In genomic region chr12:70581199-70581598, GRCh38 we compare ENCODE assay signal across 31 cellular contexts. TPM values are rescaled to one million over a fixed set of nuclear protein-coding genes. Genes with fewer than 3 reads are reported as not detected.
DNase-seq lines count a peak whose midpoint lies in the region; ATAC-seq and TF ChIP-seq lines count a peak whose summit lies in the region.
"Had no signal": no experiment of that assay in that cellular context is flagged by ENCODE, and none has a peak within 500 bp of the region (broad histone marks: within the 10 kb centered on the region; RNA-seq: fewer than 3 reads in every experiment).

No MANE protein-coding gene starts in this region.

- ATAC-seq in GM18505 (IDR thresholded peaks at IDR 0.05; ENCODE audit: unreplicated experiment): peak; percentile 57
- peak; percentile 84 for ATAC-seq in GM21576 (IDR thresholded peaks at IDR 0.05; ENCODE audit: unreplicated experiment)
- peak; percentile 43 for ATAC-seq in HG03354 (IDR thresholded peaks at IDR 0.05; ENCODE audit: poor library complexity, severe bottlenecking, unreplicated experiment)
- ATAC-seq in GM19023 (IDR thresholded peaks at IDR 0.05; ENCODE audit: unreplicated experiment): no peak
- no peak for ATAC-seq in right cardiac atrium
- no peak for ATAC-seq in HG02840 (IDR thresholded peaks at IDR 0.05; ENCODE audit: low FRiP score, unreplicated experiment)
- ATAC-seq: naive thymus-derived CD8-positive, alpha-beta T cell; Right ventricle myocardium inferior; stimulated activated effector memory CD8-positive, alpha-beta T cell treated with anti-CD3 and anti-CD28 coated beads, Interleukin-12 subunit alpha, Interleukin-12 subunit beta, amount 100 ng/mL, for 72 hours; WTC11 had no signal

- 81% methylated on average over 1 of the region's 1 CpG for WGBS in right cardiac atrium

- intact Hi-C loops in right cardiac atrium (cut with DNase I): loop anchor here in 1 of 4 donors (5.0 kb wide), 1 partner anchor 704 kb away; no protein-coding TSS in a partner anchor

- H3K4me3 Mint-ChIP-seq in glutamatergic neuron (ENCODE audit: unreplicated experiment): no peak overlapping the region
- H3K4me3 Mint-ChIP-seq: dendritic cell treated with granulocyte-macrophage colony-stimulating factor and Interleukin-4, amounts not matched to agents 40 ng/mL and 50 ng/mL, for 4 days; naive thymus-derived CD8-positive, alpha-beta T cell; stimulated activated effector memory CD8-positive, alpha-beta T cell treated with anti-CD3 and anti-CD28 coated beads, Interleukin-12 subunit alpha, Interleukin-12 subunit beta, amount 100 ng/mL, for 72 hours; WTC11 had no signal

- DNase-seq in inferior parietal cortex (ENCODE audit: extremely low spot score) (peak; percentile 29), right cardiac atrium (no peak), glutamatergic neuron (no peak)
- DNase-seq: ACHN; activated CD4-positive, alpha-beta T cell treated with anti-CD3 and anti-CD28 coated beads, Interleukin-2, amount 50 U/mL, for 4 hours; activated CD8-positive, alpha-beta memory T cell treated with anti-CD3 and anti-CD28 coated beads, Interleukin-2, amount 50 U/mL, for 4 hours; anterior cingulate cortex; DND-41; GOT3; islet precursor cell; KG1; midbrain; naive thymus-derived CD8-positive, alpha-beta T cell; NCI-H1436 treated with DMSO at 0.1 percent for 48 hours; spleen; stimulated activated CD4-positive, alpha-beta T cell treated with anti-CD3 and anti-CD28 coated beads, Interleukin-2, amount 100 ng/mL, for 48 hours; substantia nigra; T-helper 9 cell had no signal

- peaks cover 3% of the 10 kb centered on the region for H3K9me3 Mint-ChIP-seq in glutamatergic neuron (ENCODE audit: unreplicated experiment)
- H3K9me3 Mint-ChIP-seq: activated T-helper 2 cell treated with anti-CD3 and anti-CD28 coated beads, Interferon-gamma antibody, Interleukin-2, Interleukin-4, amounts not matched to agents 10 μg/mL and 5 μg/mL and 100 μg/mL, durations not matched to agents 14 hours and 24 hours and 36 hours; stimulated activated effector memory CD8-positive, alpha-beta T cell treated with anti-CD3 and anti-CD28 coated beads, Interleukin-12 subunit alpha, Interleukin-12 subunit beta, amount 100 ng/mL, for 72 hours had no signal

- no peak overlapping the region for H3K27ac ChIP-seq in right cardiac atrium (ENCODE audit: low read length)
- H3K27ac ChIP-seq: BLaER1, cardiac muscle cell, spleen had no signal

- H3K4me1 Mint-ChIP-seq in glutamatergic neuron (ENCODE audit: low read depth, unreplicated experiment): no peaks in the 10 kb centered on the region
- H3K4me1 Mint-ChIP-seq: naive thymus-derived CD8-positive, alpha-beta T cell; stimulated activated effector memory CD8-positive, alpha-beta T cell treated with anti-CD3 and anti-CD28 coated beads, Interleukin-12 subunit alpha, Interleukin-12 subunit beta, amount 100 ng/mL, for 72 hours had no signal

- H3K9me3 ChIP-seq in right cardiac atrium (ENCODE audit: control insufficient read depth, low read length): no peaks in the 10 kb centered on the region

- H3K4me3 ChIP-seq in right cardiac atrium (ENCODE audit: low read length): no peak overlapping the region
- H3K4me3 ChIP-seq: BLaER1, cardiac muscle cell, spleen had no signal

- H3K4me1 ChIP-seq in right cardiac atrium (ENCODE audit: control insufficient read depth, insufficient read depth, low read length): no peaks in the 10 kb centered on the region
- H3K4me1 ChIP-seq: BLaER1 had no signal

- no peaks in the 10 kb centered on the region for H3K27me3 ChIP-seq in right cardiac atrium (ENCODE audit: control insufficient read depth, insufficient read depth)
- H3K27me3 ChIP-seq: BLaER1, cardiac muscle cell had no signal

- TF ChIP-seq POLR2A in GM18505 (IDR thresholded peaks at IDR 0.05; ENCODE audit: borderline replicate concordance, extremely low read depth, insufficient read depth, insufficient read length): no peak

- no peaks in the 10 kb centered on the region for H3K27me3 Mint-ChIP-seq in glutamatergic neuron (ENCODE audit: unreplicated experiment)

- peaks cover 5% of the 10 kb centered on the region for H3K36me3 Mint-ChIP-seq in glutamatergic neuron (ENCODE audit: unreplicated experiment)
- H3K36me3 Mint-ChIP-seq: activated naive CD4-positive, alpha-beta T cell treated with anti-CD3 and anti-CD28 coated beads, Interleukin-2, amount 50 U/mL, for 72 hours; naive thymus-derived CD8-positive, alpha-beta T cell; stimulated activated effector memory CD8-positive, alpha-beta T cell treated with anti-CD3 and anti-CD28 coated beads, Interleukin-12 subunit alpha, Interleukin-12 subunit beta, amount 100 ng/mL, for 72 hours had no signal

- no peak for TF ChIP-seq CTCF in glutamatergic neuron (IDR thresholded peaks at IDR 0.05; ENCODE audit: partially characterized antibody, unreplicated experiment)

- H3K27ac Mint-ChIP-seq in glutamatergic neuron (ENCODE audit: unreplicated experiment): no peak overlapping the region
- H3K27ac Mint-ChIP-seq: activated naive CD4-positive, alpha-beta T cell treated with anti-CD3 and anti-CD28 coated beads, Interleukin-2, amount 50 U/mL, for 72 hours; activated T-helper 2 cell treated with anti-CD3 and anti-CD28 coated beads, Interferon-gamma antibody, Interleukin-2, Interleukin-4, amounts not matched to agents 10 μg/mL and 5 μg/mL and 100 μg/mL, durations not matched to agents 14 hours and 24 hours and 36 hours; dendritic cell treated with granulocyte-macrophage colony-stimulating factor and Interleukin-4, amounts not matched to agents 40 ng/mL and 50 ng/mL, for 4 days; naive thymus-derived CD8-positive, alpha-beta T cell; stimulated activated effector memory CD8-positive, alpha-beta T cell treated with anti-CD3 and anti-CD28 coated beads, Interleukin-12 subunit alpha, Interleukin-12 subunit beta, amount 100 ng/mL, for 72 hours; WTC11 had no signal

RNA-seq across cellular contexts. Expression of gene PTPRB, which starts 56.0 kb away (rescaled TPM):
- 10 to 100 TPM; 26.6 to 51.8 (median 39.2) TPM for total RNA-seq in right cardiac atrium
- polyA plus RNA-seq in right cardiac atrium: 14.3 TPM
- total RNA-seq in glutamatergic neuron (ENCODE audit: unreplicated experiment): 0.17 TPM
- total RNA-seq: activated naive CD4-positive, alpha-beta T cell treated with anti-CD3 and anti-CD28 coated beads, Interleukin-2, amount 50 U/mL, for 72 hours; activated T-helper 2 cell treated with anti-CD3 and anti-CD28 coated beads, Interferon-gamma antibody, Interleukin-2, Interleukin-4, amounts not matched to agents 10 μg/mL and 5 μg/mL and 100 μg/mL, durations not matched to agents 14 hours and 24 hours and 36 hours; naive thymus-derived CD8-positive, alpha-beta T cell had no signal
- polyA plus RNA-seq: naive thymus-derived CD8-positive, alpha-beta T cell had no signal

Comparison
In these comparisons a context has a peak if more than half of its experiments do, and no peak if none do; other contexts are left out.
1. ATAC-seq: peak in GM18505 (single experiment), GM21576 (single experiment) and HG03354 (single experiment); none in GM19023 (single experiment), right cardiac atrium (0 of 2) and HG02840 (single experiment).
2. RNA of gene PTPRB, which starts 56.0 kb away (total RNA-seq): 26.6 to 51.8 TPM in right cardiac atrium; 0.17 TPM in glutamatergic neuron (single experiment); every median in the first group is over 10 times any median in the second.